1 cellular context compared by ENCODE assay signal in genomic region chr15:55685292-55685691, GRCh38.
TF ChIP-seq lines count a peak whose summit lies in the region.

No MANE protein-coding gene starts in this region.

TF ChIP-seq in GM12878, 131 proteins besides CTCF, POLR2A, EP300 and RAD21 (continued from another document and continues in another):
- TF ChIP-seq ZBTB33 (IDR thresholded peaks at IDR 0.05) (no peak), STAT3 (IDR thresholded peaks at IDR 0.05; ENCODE audit: low read depth, low read length) (no peak), HDAC6 (IDR thresholded peaks at IDR 0.05; ENCODE audit: unreplicated experiment) (no peak), CBX3 (IDR thresholded peaks at IDR 0.05; ENCODE audit: borderline replicate concordance, low read depth) (no peak), MEF2B (IDR thresholded peaks at IDR 0.05; ENCODE audit: partially characterized antibody, poor library complexity, severe bottlenecking) (no peak), ZNF274 (IDR thresholded peaks at IDR 0.05; ENCODE audit: insufficient read depth, insufficient read length) (no peak), EGR1 (IDR thresholded peaks at IDR 0.05; ENCODE audit: borderline replicate concordance in 1 of 2, low read depth in 2 of 2, low read length in 2 of 2) (no peak), PAX8 (IDR thresholded peaks at IDR 0.05) (no peak), RB1 (IDR thresholded peaks at IDR 0.05; ENCODE audit: borderline replicate concordance) (no peak), CHD4 (IDR thresholded peaks at IDR 0.05) (no peak), KDM1A (IDR thresholded peaks at IDR 0.05; ENCODE audit: borderline replicate concordance) (no peak), GATAD2B (conservative IDR thresholded peaks at IDR 0.05; ENCODE audit: low read depth) (no peak), ESRRA (IDR thresholded peaks at IDR 0.05; ENCODE audit: low read length) (no peak), ZSCAN29 (IDR thresholded peaks at IDR 0.05) (no peak), TCF7 (IDR thresholded peaks at IDR 0.05; ENCODE audit: borderline replicate concordance) (no peak), SRF (IDR thresholded peaks at IDR 0.05; ENCODE audit: low read depth in 2 of 2, low read length in 2 of 2) (peak in 1 of 2 experiments; percentile 34; a peak in 1 of 4 replicates), NKRF (conservative IDR thresholded peaks at IDR 0.05) (no peak), ZNF24 (IDR thresholded peaks at IDR 0.05) (no peak), NR2C2 (IDR thresholded peaks at IDR 0.05; ENCODE audit: borderline replicate concordance, control insufficient read depth, insufficient read length, low read depth) (no peak), NRF1 (conservative IDR thresholded peaks at IDR 0.05; ENCODE audit: low read depth, low read length) (no peak), IKZF2 (IDR thresholded peaks at IDR 0.05) (peak in 1 of 2 experiments; percentile 36; a peak in 1 of 4 replicates), TBL1XR1 (IDR thresholded peaks at IDR 0.05; ENCODE audit: low read depth, low read length) (no peak), NR2F1 (conservative IDR thresholded peaks at IDR 0.05) (peak; percentile 80), JUNB (IDR thresholded peaks at IDR 0.05) (peak; percentile 74), SMARCA5 (IDR thresholded peaks at IDR 0.05) (no peak), ZNF622 (IDR thresholded peaks at IDR 0.05) (no peak), POLR2AphosphoS5 (IDR thresholded peaks at IDR 0.05; ENCODE audit: low read length) (no peak), TCF12 (IDR thresholded peaks at IDR 0.05; ENCODE audit: low read depth, low read length) (0 out of 2 replicates have a peak, but pooled peaks have one; percentile 22), RELA (IDR thresholded peaks at IDR 0.05; ENCODE audit: borderline replicate concordance, partially characterized antibody) (no peak), BRCA1 (IDR thresholded peaks at IDR 0.05; ENCODE audit: low read depth, low read length) (no peak)
- TF ChIP-seq, protein P1, sequence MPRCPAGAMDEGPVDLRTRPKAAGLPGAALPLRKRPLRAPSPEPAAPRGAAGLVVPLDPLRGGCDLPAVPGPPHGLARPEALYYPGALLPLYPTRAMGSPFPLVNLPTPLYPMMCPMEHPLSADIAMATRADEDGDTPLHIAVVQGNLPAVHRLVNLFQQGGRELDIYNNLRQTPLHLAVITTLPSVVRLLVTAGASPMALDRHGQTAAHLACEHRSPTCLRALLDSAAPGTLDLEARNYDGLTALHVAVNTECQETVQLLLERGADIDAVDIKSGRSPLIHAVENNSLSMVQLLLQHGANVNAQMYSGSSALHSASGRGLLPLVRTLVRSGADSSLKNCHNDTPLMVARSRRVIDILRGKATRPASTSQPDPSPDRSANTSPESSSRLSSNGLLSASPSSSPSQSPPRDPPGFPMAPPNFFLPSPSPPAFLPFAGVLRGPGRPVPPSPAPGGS (IDR thresholded peaks at IDR 0.05; ENCODE audit: borderline replicate concordance, insufficient read depth, low read depth, low read length, poor library complexity, severe bottlenecking) = no peak
- TF ChIP-seq, protein P2, sequence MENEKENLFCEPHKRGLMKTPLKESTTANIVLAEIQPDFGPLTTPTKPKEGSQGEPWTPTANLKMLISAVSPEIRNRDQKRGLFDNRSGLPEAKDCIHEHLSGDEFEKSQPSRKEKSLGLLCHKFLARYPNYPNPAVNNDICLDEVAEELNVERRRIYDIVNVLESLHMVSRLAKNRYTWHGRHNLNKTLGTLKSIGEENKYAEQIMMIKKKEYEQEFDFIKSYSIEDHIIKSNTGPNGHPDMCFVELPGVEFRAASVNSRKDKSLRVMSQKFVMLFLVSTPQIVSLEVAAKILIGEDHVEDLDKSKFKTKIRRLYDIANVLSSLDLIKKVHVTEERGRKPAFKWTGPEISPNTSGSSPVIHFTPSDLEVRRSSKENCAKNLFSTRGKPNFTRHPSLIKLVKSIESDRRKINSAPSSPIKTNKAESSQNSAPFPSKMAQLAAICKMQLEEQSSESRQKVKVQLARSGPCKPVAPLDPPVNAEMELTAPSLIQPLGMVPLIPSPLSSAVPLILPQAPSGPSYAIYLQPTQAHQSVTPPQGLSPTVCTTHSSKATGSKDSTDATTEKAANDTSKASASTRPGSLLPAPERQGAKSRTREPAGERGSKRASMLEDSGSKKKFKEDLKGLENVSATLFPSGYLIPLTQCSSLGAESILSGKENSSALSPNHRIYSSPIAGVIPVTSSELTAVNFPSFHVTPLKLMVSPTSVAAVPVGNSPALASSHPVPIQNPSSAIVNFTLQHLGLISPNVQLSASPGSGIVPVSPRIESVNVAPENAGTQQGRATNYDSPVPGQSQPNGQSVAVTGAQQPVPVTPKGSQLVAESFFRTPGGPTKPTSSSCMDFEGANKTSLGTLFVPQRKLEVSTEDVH (IDR thresholded peaks at IDR 0.05; ENCODE audit: low read depth, partially characterized antibody) = no peak
- TF ChIP-seq, protein P3, sequence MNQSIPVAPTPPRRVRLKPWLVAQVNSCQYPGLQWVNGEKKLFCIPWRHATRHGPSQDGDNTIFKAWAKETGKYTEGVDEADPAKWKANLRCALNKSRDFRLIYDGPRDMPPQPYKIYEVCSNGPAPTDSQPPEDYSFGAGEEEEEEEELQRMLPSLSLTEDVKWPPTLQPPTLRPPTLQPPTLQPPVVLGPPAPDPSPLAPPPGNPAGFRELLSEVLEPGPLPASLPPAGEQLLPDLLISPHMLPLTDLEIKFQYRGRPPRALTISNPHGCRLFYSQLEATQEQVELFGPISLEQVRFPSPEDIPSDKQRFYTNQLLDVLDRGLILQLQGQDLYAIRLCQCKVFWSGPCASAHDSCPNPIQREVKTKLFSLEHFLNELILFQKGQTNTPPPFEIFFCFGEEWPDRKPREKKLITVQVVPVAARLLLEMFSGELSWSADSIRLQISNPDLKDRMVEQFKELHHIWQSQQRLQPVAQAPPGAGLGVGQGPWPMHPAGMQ (IDR thresholded peaks at IDR 0.05; ENCODE audit: borderline replicate concordance) = no peak
- TF ChIP-seq, protein P4, sequence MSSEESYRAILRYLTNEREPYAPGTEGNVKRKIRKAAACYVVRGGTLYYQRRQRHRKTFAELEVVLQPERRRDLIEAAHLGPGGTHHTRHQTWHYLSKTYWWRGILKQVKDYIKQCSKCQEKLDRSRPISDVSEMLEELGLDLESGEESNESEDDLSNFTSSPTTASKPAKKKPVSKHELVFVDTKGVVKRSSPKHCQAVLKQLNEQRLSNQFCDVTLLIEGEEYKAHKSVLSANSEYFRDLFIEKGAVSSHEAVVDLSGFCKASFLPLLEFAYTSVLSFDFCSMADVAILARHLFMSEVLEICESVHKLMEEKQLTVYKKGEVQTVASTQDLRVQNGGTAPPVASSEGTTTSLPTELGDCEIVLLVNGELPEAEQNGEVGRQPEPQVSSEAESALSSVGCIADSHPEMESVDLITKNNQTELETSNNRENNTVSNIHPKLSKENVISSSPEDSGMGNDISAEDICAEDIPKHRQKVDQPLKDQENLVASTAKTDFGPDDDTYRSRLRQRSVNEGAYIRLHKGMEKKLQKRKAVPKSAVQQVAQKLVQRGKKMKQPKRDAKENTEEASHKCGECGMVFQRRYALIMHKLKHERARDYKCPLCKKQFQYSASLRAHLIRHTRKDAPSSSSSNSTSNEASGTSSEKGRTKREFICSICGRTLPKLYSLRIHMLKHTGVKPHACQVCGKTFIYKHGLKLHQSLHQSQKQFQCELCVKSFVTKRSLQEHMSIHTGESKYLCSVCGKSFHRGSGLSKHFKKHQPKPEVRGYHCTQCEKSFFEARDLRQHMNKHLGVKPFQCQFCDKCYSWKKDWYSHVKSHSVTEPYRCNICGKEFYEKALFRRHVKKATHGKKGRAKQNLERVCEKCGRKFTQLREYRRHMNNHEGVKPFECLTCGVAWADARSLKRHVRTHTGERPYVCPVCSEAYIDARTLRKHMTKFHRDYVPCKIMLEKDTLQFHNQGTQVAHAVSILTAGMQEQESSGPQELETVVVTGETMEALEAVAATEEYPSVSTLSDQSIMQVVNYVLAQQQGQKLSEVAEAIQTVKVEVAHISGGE (CRISPR knock-in tag; IDR thresholded peaks at IDR 0.05) = no peak
- TF ChIP-seq, protein P5, sequence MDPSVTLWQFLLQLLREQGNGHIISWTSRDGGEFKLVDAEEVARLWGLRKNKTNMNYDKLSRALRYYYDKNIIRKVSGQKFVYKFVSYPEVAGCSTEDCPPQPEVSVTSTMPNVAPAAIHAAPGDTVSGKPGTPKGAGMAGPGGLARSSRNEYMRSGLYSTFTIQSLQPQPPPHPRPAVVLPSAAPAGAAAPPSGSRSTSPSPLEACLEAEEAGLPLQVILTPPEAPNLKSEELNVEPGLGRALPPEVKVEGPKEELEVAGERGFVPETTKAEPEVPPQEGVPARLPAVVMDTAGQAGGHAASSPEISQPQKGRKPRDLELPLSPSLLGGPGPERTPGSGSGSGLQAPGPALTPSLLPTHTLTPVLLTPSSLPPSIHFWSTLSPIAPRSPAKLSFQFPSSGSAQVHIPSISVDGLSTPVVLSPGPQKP (IDR thresholded peaks at IDR 0.05; ENCODE audit: low read depth, low read length) = no peak
- TF ChIP-seq, protein P6, sequence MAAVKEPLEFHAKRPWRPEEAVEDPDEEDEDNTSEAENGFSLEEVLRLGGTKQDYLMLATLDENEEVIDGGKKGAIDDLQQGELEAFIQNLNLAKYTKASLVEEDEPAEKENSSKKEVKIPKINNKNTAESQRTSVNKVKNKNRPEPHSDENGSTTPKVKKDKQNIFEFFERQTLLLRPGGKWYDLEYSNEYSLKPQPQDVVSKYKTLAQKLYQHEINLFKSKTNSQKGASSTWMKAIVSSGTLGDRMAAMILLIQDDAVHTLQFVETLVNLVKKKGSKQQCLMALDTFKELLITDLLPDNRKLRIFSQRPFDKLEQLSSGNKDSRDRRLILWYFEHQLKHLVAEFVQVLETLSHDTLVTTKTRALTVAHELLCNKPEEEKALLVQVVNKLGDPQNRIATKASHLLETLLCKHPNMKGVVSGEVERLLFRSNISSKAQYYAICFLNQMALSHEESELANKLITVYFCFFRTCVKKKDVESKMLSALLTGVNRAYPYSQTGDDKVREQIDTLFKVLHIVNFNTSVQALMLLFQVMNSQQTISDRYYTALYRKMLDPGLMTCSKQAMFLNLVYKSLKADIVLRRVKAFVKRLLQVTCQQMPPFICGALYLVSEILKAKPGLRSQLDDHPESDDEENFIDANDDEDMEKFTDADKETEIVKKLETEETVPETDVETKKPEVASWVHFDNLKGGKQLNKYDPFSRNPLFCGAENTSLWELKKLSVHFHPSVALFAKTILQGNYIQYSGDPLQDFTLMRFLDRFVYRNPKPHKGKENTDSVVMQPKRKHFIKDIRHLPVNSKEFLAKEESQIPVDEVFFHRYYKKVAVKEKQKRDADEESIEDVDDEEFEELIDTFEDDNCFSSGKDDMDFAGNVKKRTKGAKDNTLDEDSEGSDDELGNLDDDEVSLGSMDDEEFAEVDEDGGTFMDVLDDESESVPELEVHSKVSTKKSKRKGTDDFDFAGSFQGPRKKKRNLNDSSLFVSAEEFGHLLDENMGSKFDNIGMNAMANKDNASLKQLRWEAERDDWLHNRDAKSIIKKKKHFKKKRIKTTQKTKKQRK (IDR thresholded peaks at IDR 0.05; ENCODE audit: low read depth, low read length) = no peak
